ENCODE assay signal across 19 cellular contexts in the genomic region with DNA sequence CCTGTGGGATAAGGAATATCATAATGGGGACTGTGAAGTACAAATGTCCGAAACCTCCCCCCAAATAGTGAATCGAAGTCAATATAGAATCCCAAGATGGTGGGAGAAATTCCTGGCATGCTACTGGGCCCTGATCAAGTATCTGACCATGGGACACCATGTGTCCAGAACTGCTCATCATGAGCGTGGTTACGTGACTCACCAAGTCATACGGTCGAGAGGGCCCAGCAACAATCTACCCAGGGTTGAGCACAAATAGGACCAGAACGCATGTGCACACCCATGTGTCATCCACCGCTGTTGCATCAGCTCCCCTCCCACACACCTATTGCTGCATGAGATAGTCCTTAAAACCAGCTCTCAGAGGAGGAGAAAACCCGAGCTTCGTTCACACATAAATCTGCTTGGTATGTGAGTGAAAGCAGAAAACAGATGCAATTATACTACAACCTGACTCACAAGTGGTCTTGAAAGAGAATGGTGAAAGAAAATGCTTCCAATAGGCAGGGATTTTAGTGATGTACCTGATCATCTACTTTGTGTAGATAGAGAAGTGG.
DNase-seq lines count a peak whose midpoint lies in the region; ATAC-seq and TF ChIP-seq lines count a peak whose summit lies in the region.
"Had no signal": no experiment of that assay in that cellular context is flagged by ENCODE, and none has a peak within 500 bp of the region (broad histone marks: within the 10 kb centered on the region; RNA-seq: fewer than 3 reads in every experiment).

No MANE protein-coding gene starts in this region.

- no peak overlapping the region for H3K4me3 Mint-ChIP-seq in activated CD4-positive, alpha-beta T cell treated with anti-CD3 and anti-CD28 coated beads, Interleukin-2, amount 10 ng/mL, durations not matched to agents 24 days and 14 days
- H3K4me3 Mint-ChIP-seq: CD8-positive, alpha-beta T cell; natural killer cell treated with Interleukin-12 subunit alpha and Interleukin-12 subunit beta and Interleukin-15 and Interleukin-18, amount 100 ng/mL, for 72 hours had no signal

- H3K27me3 Mint-ChIP-seq in activated CD4-positive, alpha-beta T cell treated with anti-CD3 and anti-CD28 coated beads, Interleukin-2, amount 10 ng/mL, durations not matched to agents 24 days and 14 days: no peaks in the 10 kb centered on the region

- H3K9me3 Mint-ChIP-seq in activated CD4-positive, alpha-beta T cell treated with anti-CD3 and anti-CD28 coated beads, Interleukin-2, amount 10 ng/mL, durations not matched to agents 24 days and 14 days: peaks cover 16% of the 10 kb centered on the region

- H3K36me3 Mint-ChIP-seq in activated CD4-positive, alpha-beta T cell treated with anti-CD3 and anti-CD28 coated beads, Interleukin-2, amount 10 ng/mL, durations not matched to agents 24 days and 14 days (ENCODE audit: low read depth): no peaks in the 10 kb centered on the region
- H3K36me3 Mint-ChIP-seq: CD8-positive, alpha-beta T cell; natural killer cell treated with Interleukin-12 subunit alpha and Interleukin-12 subunit beta and Interleukin-15 and Interleukin-18, amount 100 ng/mL, for 72 hours had no signal

- no peak overlapping the region for H3K27ac Mint-ChIP-seq in activated CD4-positive, alpha-beta T cell treated with anti-CD3 and anti-CD28 coated beads, Interleukin-2, amount 10 ng/mL, durations not matched to agents 24 days and 14 days
- H3K27ac Mint-ChIP-seq: CD8-positive, alpha-beta T cell; natural killer cell treated with Interleukin-12 subunit alpha and Interleukin-12 subunit beta and Interleukin-15 and Interleukin-18, amount 100 ng/mL, for 72 hours had no signal

- H3K4me1 Mint-ChIP-seq in activated CD4-positive, alpha-beta T cell treated with anti-CD3 and anti-CD28 coated beads, Interleukin-2, amount 10 ng/mL, durations not matched to agents 24 days and 14 days: no peaks in the 10 kb centered on the region

- peak; percentile 38 for DNase-seq in activated CD4-positive, alpha-beta T cell treated with anti-CD3 and anti-CD28 coated beads for 48 hours
- DNase-seq in activated CD4-positive, alpha-beta T cell treated with anti-CD3 and anti-CD28 coated beads, Interleukin-2, amount 10 ng/mL, durations not matched to agents 24 days and 14 days: no peak
- DNase-seq in M059J (ENCODE audit: low read depth) (peak; percentile 78), choroid plexus epithelial cell (ENCODE audit: low read depth) (peak; percentile 87), renal cortical epithelial cell (ENCODE audit: low read depth) (peak; percentile 64), DMS53 treated with DMSO at 0.1 percent for 48 hours (lab: John Stamatoyannopoulos, UW; ENCODE audit: unreplicated experiment) (no peak)
- DNase-seq: 8988T; activated naive CD4-positive, alpha-beta T cell treated with Interleukin-2 at 50 U/mL for 16 hours; CD8-positive, alpha-beta T cell; cerebellar nuclear complex; GDM1; left lung; NCI-H1105 treated with DMSO at 0.1 percent for 48 hours; NCI-H2227 treated with DMSO at 0.1 percent for 48 hours; stimulated activated CD4-positive, alpha-beta T cell treated with anti-CD3 and anti-CD28 coated beads, Interleukin-2, amount 100 ng/mL, for 24 hours; uterus had no signal

- intact Hi-C loops in activated CD4-positive, alpha-beta T cell treated with anti-CD3 and anti-CD28 coated beads, Interleukin-2, amount 10 ng/mL, durations not matched to agents 24 days and 14 days (cut with micrococcal nuclease): no loop called here

- TF ChIP-seq CTCF in choroid plexus epithelial cell (conservative IDR thresholded peaks at IDR 0.05; ENCODE audit: low read depth, low read length): no peak

- ATAC-seq in GM21367 (IDR thresholded peaks at IDR 0.05; ENCODE audit: unreplicated experiment) (no peak), HG02981 (IDR thresholded peaks at IDR 0.05; ENCODE audit: unreplicated experiment) (no peak)
- ATAC-seq: CD8-positive, alpha-beta T cell; left lung; natural killer cell treated with Interleukin-12 subunit alpha and Interleukin-12 subunit beta and Interleukin-15 and Interleukin-18, amount 100 ng/mL, for 72 hours had no signal

- no peak overlapping the region for H3K4me3 ChIP-seq in choroid plexus epithelial cell (ENCODE audit: low read depth, low read length)
- H3K4me3 ChIP-seq: left lung, uterus had no signal

Comparison
In these comparisons a context has a peak if more than half of its experiments do, and no peak if none do; other contexts are left out.
1. DNase-seq: peak in activated CD4-positive, alpha-beta T cell treated with anti-CD3 and anti-CD28 coated beads for 48 hours (single experiment), M059J (single experiment), choroid plexus epithelial cell (single experiment) and renal cortical epithelial cell (single experiment); none in activated CD4-positive, alpha-beta T cell treated with anti-CD3 and anti-CD28 coated beads, Interleukin-2, amount 10 ng/mL, durations not matched to agents 24 days and 14 days (single experiment) and DMS53 treated with DMSO at 0.1 percent for 48 hours (single experiment).